30 cellular contexts compared by ENCODE assay signal in the genomic region with DNA sequence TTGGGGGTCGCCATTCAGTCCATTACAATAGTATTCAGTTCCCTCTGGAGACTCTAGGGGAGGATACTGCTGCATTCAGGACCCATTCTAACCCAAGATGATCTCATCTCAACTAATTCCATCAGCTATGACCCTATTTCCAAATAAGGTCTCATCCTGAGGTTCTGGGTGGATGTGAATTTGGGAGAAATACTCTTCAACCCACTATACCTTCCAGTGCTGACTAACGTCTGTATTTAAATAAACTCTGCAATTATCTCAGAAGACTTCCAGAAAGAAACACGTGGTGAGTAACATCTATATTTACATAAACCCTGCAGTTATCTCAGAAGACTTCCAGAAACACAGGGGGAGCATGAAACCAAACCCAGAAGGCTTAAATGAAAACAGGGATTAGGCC.
"Had no signal": no experiment of that assay in that cellular context is flagged by ENCODE, and none has a peak within 500 bp of the region (broad histone marks: within the 10 kb centered on the region; RNA-seq: fewer than 3 reads in every experiment).

No MANE protein-coding gene starts in this region.

- H3K27ac ChIP-seq: brain microvascular endothelial cell, coronary artery, dorsolateral prefrontal cortex, esophagus muscularis mucosa, VCaP had no signal

- H3K27ac Mint-ChIP-seq: activated CD4-positive, alpha-beta T cell treated with anti-CD3 and anti-CD28 coated beads, Interleukin-2, amount 10 ng/mL, durations not matched to agents 7 days and 5 days; activated CD8-positive, alpha-beta T cell treated with anti-CD3 and anti-CD28 coated beads for 36 hours; activated naive CD8-positive, alpha-beta T cell; activated T-helper 17 cell treated with anti-CD3 and anti-CD28 coated beads, Interleukin-2, amount 50 U/mL, for 72 hours; dendritic cell treated with granulocyte-macrophage colony-stimulating factor and Interleukin-4, amounts not matched to agents 40 ng/mL and 50 ng/mL, for 4 days; WTC11 had no signal

- H3K36me3 ChIP-seq: brain microvascular endothelial cell, esophagus muscularis mucosa had no signal

- H3K9me3 ChIP-seq: esophagus muscularis mucosa had no signal

- H3K27me3 ChIP-seq: brain microvascular endothelial cell, esophagus muscularis mucosa had no signal

- H3K9me3 Mint-ChIP-seq: activated CD4-positive, alpha-beta T cell treated with anti-CD3 and anti-CD28 coated beads, Interleukin-2, amount 10 ng/mL, durations not matched to agents 7 days and 5 days; activated CD8-positive, alpha-beta T cell treated with anti-CD3 and anti-CD28 coated beads for 36 hours; dendritic cell treated with granulocyte-macrophage colony-stimulating factor and Interleukin-4, amounts not matched to agents 40 ng/mL and 50 ng/mL, for 4 days had no signal

- H3K4me3 ChIP-seq: coronary artery, dorsolateral prefrontal cortex, esophagus muscularis mucosa had no signal

- H3K4me3 Mint-ChIP-seq: activated CD4-positive, alpha-beta T cell treated with anti-CD3 and anti-CD28 coated beads, Interleukin-2, amount 10 ng/mL, durations not matched to agents 7 days and 5 days; activated CD8-positive, alpha-beta T cell treated with anti-CD3 and anti-CD28 coated beads for 36 hours; activated naive CD8-positive, alpha-beta T cell; activated T-cell treated with anti-CD3 and anti-CD28 coated beads, Interleukin-2, amount 50 U/mL, for 4 hours; activated T-helper 17 cell treated with anti-CD3 and anti-CD28 coated beads, Interleukin-2, amount 50 U/mL, for 72 hours; central memory CD8-positive, alpha-beta T cell; dendritic cell treated with granulocyte-macrophage colony-stimulating factor and Interleukin-4, amounts not matched to agents 40 ng/mL and 50 ng/mL, for 4 days; WTC11 had no signal

- H3K4me1 Mint-ChIP-seq: activated CD4-positive, alpha-beta T cell treated with anti-CD3 and anti-CD28 coated beads, Interleukin-2, amount 10 ng/mL, durations not matched to agents 7 days and 5 days; activated T-helper 17 cell treated with anti-CD3 and anti-CD28 coated beads, Interleukin-2, amount 50 U/mL, for 72 hours; central memory CD8-positive, alpha-beta T cell had no signal

- ATAC-seq: activated CD8-positive, alpha-beta T cell treated with anti-CD3 and anti-CD28 coated beads for 36 hours; activated T-cell treated with anti-CD3 and anti-CD28 coated beads, Interleukin-2, amount 50 U/mL, for 4 hours; activated T-helper 17 cell treated with anti-CD3 and anti-CD28 coated beads, Interleukin-2, amount 50 U/mL, for 72 hours; WTC11 had no signal

- DNase-seq: activated CD4-positive, alpha-beta T cell treated with anti-CD3 and anti-CD28 coated beads for 1 hour; activated CD4-positive, alpha-beta T cell treated with anti-CD3 and anti-CD28 coated beads for 4 hours; activated CD4-positive, alpha-beta T cell treated with anti-CD3 and anti-CD28 coated beads, Interleukin-2, amount 10 ng/mL, durations not matched to agents 7 days and 5 days; activated CD4-positive, alpha-beta T cell treated with anti-CD3 and anti-CD28 coated beads, Interleukin-2, amount 50 U/mL, for 48 hours; activated CD8-positive, alpha-beta memory T cell treated with anti-CD3 and anti-CD28 coated beads for 24 hours; activated CD8-positive, alpha-beta T cell treated with anti-CD3 and anti-CD28 coated beads for 36 hours; activated effector memory CD4-positive, alpha-beta T cell treated with Interleukin-2 at 50 U/mL for 16 hours; activated gamma-delta T cell treated with Interleukin-2 at 50 U/mL for 16 hours; activated naive CD4-positive, alpha-beta T cell treated with anti-CD3 and anti-CD28 coated beads, Interleukin-2, amount 50 U/mL, for 16 hours; activated naive CD4-positive, alpha-beta T cell treated with Interleukin-2 at 50 U/mL for 16 hours; activated T-cell treated with anti-CD3 and anti-CD28 coated beads, Interleukin-2, amount 50 U/mL, for 4 hours; amniotic stem cell; anterior cingulate cortex; brain microvascular endothelial cell; dorsolateral prefrontal cortex; effector memory CD4-positive, alpha-beta T cell; erythroblast; head of caudate nucleus; hippocampal formation; T-helper 2 cell had no signal

- H3K36me3 Mint-ChIP-seq: activated naive CD8-positive, alpha-beta T cell; WTC11 had no signal

- FAIRE-seq: bronchial epithelial cell, frontal cortex had no signal

- H3K27me3 Mint-ChIP-seq: activated CD4-positive, alpha-beta T cell treated with anti-CD3 and anti-CD28 coated beads, Interleukin-2, amount 10 ng/mL, durations not matched to agents 7 days and 5 days; activated CD8-positive, alpha-beta T cell treated with anti-CD3 and anti-CD28 coated beads for 36 hours; activated naive CD8-positive, alpha-beta T cell; activated T-helper 17 cell treated with anti-CD3 and anti-CD28 coated beads, Interleukin-2, amount 50 U/mL, for 72 hours; central memory CD8-positive, alpha-beta T cell; dendritic cell treated with granulocyte-macrophage colony-stimulating factor and Interleukin-4, amounts not matched to agents 40 ng/mL and 50 ng/mL, for 4 days had no signal
